ENCODE assay signal across 8 cellular contexts in the genomic region with DNA sequence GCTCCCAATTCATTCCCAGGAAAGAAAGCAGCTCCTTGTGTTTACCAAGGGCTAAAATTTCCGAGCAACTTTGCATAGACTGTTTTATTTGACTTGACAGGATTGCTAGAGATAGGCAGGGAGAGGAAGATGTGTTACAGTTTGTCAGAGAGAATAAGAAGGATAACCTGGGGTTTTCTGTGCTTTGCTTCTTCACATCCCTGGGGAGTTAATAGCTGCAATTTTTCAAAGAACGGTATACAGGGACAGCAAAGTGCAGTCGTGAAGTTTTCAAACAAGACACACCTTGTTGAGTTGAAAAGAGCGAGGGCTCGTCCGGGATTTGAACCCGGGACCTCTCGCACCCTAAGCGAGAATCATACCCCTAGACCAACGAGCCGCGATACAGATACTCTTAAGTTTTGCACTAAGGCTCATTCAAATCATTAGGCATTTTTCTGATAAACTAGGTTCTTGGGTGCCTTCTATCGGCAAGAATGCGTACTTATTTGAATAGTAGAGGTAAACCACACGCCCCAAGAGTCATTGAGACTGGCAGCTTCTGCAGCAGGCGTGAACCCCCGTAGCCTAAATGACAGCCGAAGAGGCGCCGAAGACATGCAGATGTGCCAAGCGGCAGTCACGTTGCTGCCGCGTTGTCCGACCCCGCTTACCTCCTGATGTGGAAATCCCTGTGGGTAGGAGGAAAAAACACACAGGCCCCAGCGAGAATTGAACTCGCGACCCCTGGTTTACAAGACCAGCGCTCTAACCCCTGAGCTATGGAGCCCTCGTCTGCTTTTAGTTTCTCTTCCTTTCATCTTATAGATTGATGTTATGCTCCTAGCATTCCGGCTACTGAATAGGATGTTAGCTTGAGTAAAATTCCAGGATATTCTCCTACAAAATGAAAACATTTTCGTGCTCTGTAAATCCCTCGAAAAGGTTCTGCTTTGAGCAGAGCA. TPM values are rescaled to one million over a fixed set of nuclear protein-coding genes. Genes with fewer than 3 reads are reported as not detected.
DNase-seq lines count a peak whose midpoint lies in the region; ATAC-seq and TF ChIP-seq lines count a peak whose summit lies in the region.

No MANE protein-coding gene starts in this region.

- DNase-seq in NCI-H1436 (lab: John Stamatoyannopoulos, UW) (peak; percentile 84), T follicular helper cell (ENCODE audit: low read depth) (peak; percentile 62), amygdala (lab: John Stamatoyannopoulos, UW) (peak in 54 of 56 donors; percentile 29 to 93 (median 68)), right atrium auricular region (ENCODE audit: low spot score) (peak; percentile 85), psoas muscle (peak; percentile 78 to 85), uterus (peak; percentile 86 to 88)

- H3K36me3 ChIP-seq in right atrium auricular region (no peaks in the 10 kb centered on the region), psoas muscle (ENCODE audit: insufficient read depth in 1 of 2, low read depth in 1 of 2) (no peaks in the 10 kb centered on the region), uterus (no peaks in the 10 kb centered on the region)

- WGBS in psoas muscle, 3 donors = 0 to 1% (median 0%) methylated on average over 34 of the region's 34 CpGs

- H3K27me3 ChIP-seq in right atrium auricular region (no peaks in the 10 kb centered on the region), psoas muscle (ENCODE audit: insufficient read depth in 3 of 3, low read length in 2 of 3) (no peaks in the 10 kb centered on the region), uterus (no peaks in the 10 kb centered on the region)

- TF ChIP-seq POLR2A in uterus (IDR thresholded peaks at IDR 0.05) = peak; percentile 28 to 29

- H3K9me3 ChIP-seq in right atrium auricular region = no peaks in the 10 kb centered on the region
- no peaks in the 10 kb centered on the region for H3K9me3 ChIP-seq in psoas muscle
- H3K9me3 ChIP-seq in uterus = no peaks in the 10 kb centered on the region

- peak; percentile 43 for TF ChIP-seq CTCF in GM12874 (IDR thresholded peaks at IDR 0.05; ENCODE audit: insufficient read depth, low read depth, low read length)
- TF ChIP-seq CTCF in right atrium auricular region (IDR thresholded peaks at IDR 0.05) = peak; percentile 59 to 81
- TF ChIP-seq CTCF in psoas muscle (IDR thresholded peaks at IDR 0.05) = peak; percentile 68
- TF ChIP-seq CTCF in uterus (IDR thresholded peaks at IDR 0.05) = peak; percentile 76 to 95 (median 80)

- H3K4me3 ChIP-seq in right atrium auricular region = peak overlapping the region; percentile 46 to 58
- peak overlapping the region; percentile 74 for H3K4me3 ChIP-seq in psoas muscle
- peak overlapping the region; percentile 52 to 59 for H3K4me3 ChIP-seq in uterus

- intact Hi-C loops in psoas muscle (cut with DNase I) (loop anchor here in 1 of 2 donors (1.0 to 10.0 kb wide), 4 partner anchors 68 to 361 kb away; a partner anchor contains a TSS), uterus (cut with DNase I; ENCODE audit: low total_unique reads) (loop anchor here (2.0 kb wide), 1 partner anchor 69 kb away; no protein-coding TSS in a partner anchor)

- peak overlapping the region; percentile 67 to 76 for H3K27ac ChIP-seq in right atrium auricular region
- peak overlapping the region; percentile 62 for H3K27ac ChIP-seq in psoas muscle
- H3K27ac ChIP-seq in uterus = peak overlapping the region; percentile 83 to 91

- H3K4me1 ChIP-seq in right atrium auricular region (peaks cover 0 to 22% of the 10 kb centered on the region in 2 donors), psoas muscle (peaks cover 29% of the 10 kb centered on the region), uterus (peaks cover 0 to 5% of the 10 kb centered on the region in 2 donors)

- ATAC-seq in HG02840 (IDR thresholded peaks at IDR 0.05; ENCODE audit: low FRiP score, unreplicated experiment) (peak; percentile 64), psoas muscle (peak; percentile 78 to 84 (median 80))

RNA-seq across cellular contexts. Expression of a gene that starts 22.2 kb away (rescaled TPM):
- total RNA-seq in right atrium auricular region (not detected), psoas muscle (not detected), uterus (not detected)
- not detected for polyA plus RNA-seq in psoas muscle

RNA-seq across cellular contexts. Expression of a gene that starts 25.6 kb away (rescaled TPM):
- total RNA-seq in right atrium auricular region (not detected), psoas muscle (not detected), uterus (not detected)
- polyA plus RNA-seq in psoas muscle = not detected

RNA-seq across cellular contexts. Expression of a gene that starts 28.1 kb away (rescaled TPM):
- total RNA-seq in right atrium auricular region (not detected), psoas muscle (not detected), uterus (not detected)
- not detected for polyA plus RNA-seq in psoas muscle

RNA-seq across cellular contexts. Expression of a gene that starts 52.5 kb away (rescaled TPM):
- total RNA-seq in right atrium auricular region = not detected
- total RNA-seq in psoas muscle = not detected
- not detected for polyA plus RNA-seq in psoas muscle
- total RNA-seq in uterus = not detected

Comparison
In these comparisons a context has a peak if more than half of its experiments do, and no peak if none do; other contexts are left out.
1. Peak in every context shown above with its lines: DNase-seq, ATAC-seq, H3K4me3 ChIP-seq and H3K27ac ChIP-seq.